In genomic region chr1:17540255-17541001, GRCh38 we compare ENCODE assay signal across 8 cellular contexts. TPM values are rescaled to one million over a fixed set of nuclear protein-coding genes. Genes with fewer than 3 reads are reported as not detected.
A peak's percentile ranks its signal among the peaks of the same experiment; 100 is the strongest.
DNase-seq lines count a peak whose midpoint lies in the region; ATAC-seq and TF ChIP-seq lines count a peak whose summit lies in the region.

No MANE protein-coding gene starts in this region.

- peak overlapping the region; percentile 96 for H3K27ac ChIP-seq in GM23338 (ENCODE audit: low read depth)

- no peaks in the 10 kb centered on the region for H4K20me1 ChIP-seq in GM23338 (replicated peaks; ENCODE audit: insufficient read depth)

- no peaks in the 10 kb centered on the region for H3K36me3 ChIP-seq in GM23338 (ENCODE audit: insufficient read depth)

- peak; percentile 85 for ATAC-seq in GM23338
- peak; percentile 82 for ATAC-seq in SK-N-SH treated with all-trans-retinoic acid at 6 μM for 48 hours
- no peak for ATAC-seq in HG03139 (IDR thresholded peaks at IDR 0.05; ENCODE audit: unreplicated experiment)
- ATAC-seq in HG03354 (IDR thresholded peaks at IDR 0.05; ENCODE audit: poor library complexity, severe bottlenecking, unreplicated experiment): no peak
- no peak for ATAC-seq in GM19397 (IDR thresholded peaks at IDR 0.05; ENCODE audit: unreplicated experiment)

- H3K79me2 ChIP-seq in GM23338 (replicated peaks; ENCODE audit: insufficient read depth): peaks cover 45% of the 10 kb centered on the region

- peaks cover 8% of the 10 kb centered on the region for H3K36me3 Mint-ChIP-seq in GM23338 (ENCODE audit: low read depth)

- intact Hi-C loops in head of caudate nucleus (cut with DNase I) (no loop called here), posterior vena cava (cut with DNase I) (loop anchor here in 1 of 2 donors (5.0 kb wide), 1 partner anchor 42 kb away; no protein-coding TSS in a partner anchor)

- peaks cover 2% of the 10 kb centered on the region; the same call in 1 of the 3 replicates for H3K9me3 Mint-ChIP-seq in GM23338

- peak overlapping the region; percentile 89 for H3K4me3 Mint-ChIP-seq in GM23338

- H3K4me1 Mint-ChIP-seq in GM23338: peaks cover 37% of the 10 kb centered on the region

- H3K27ac Mint-ChIP-seq in GM23338: peak overlapping the region; percentile 91

- TF ChIP-seq CTCF in GM23338 (conservative IDR thresholded peaks at IDR 0.05; ENCODE audit: low read depth in 2 of 2): no peak

- DNase-seq in GM23338 (ENCODE audit: low spot score): peak; percentile 97
- peak in 26 of 42 donors; percentile 22 to 70 (median 44) for DNase-seq in head of caudate nucleus
- DNase-seq in posterior vena cava (ENCODE audit: low spot score): peak; percentile 92
- DNase-seq in NCI-H748 (lab: John Stamatoyannopoulos, UW; ENCODE audit: unreplicated experiment): no peak

- peak overlapping the region; percentile 98 for H3K4me2 ChIP-seq in GM23338

- peaks cover 8% of the 10 kb centered on the region for H3K27me3 Mint-ChIP-seq in GM23338 (ENCODE audit: insufficient read depth, low read depth, poor library complexity)

- H3K27me3 ChIP-seq in GM23338 (ENCODE audit: insufficient read depth): no peaks in the 10 kb centered on the region

- H3K4me3 ChIP-seq in GM23338: peak overlapping the region; percentile 85

- peaks cover 36% of the 10 kb centered on the region for H3K4me1 ChIP-seq in GM23338 (ENCODE audit: insufficient read depth)

- peaks cover 17% of the 10 kb centered on the region for H3F3A ChIP-seq in GM23338 (replicated peaks; ENCODE audit: low read depth)

- no peaks in the 10 kb centered on the region for H3K9me2 ChIP-seq in GM23338 (ENCODE audit: insufficient read depth)

- H2AFZ ChIP-seq in GM23338: no peak overlapping the region

TF ChIP-seq in GM23338, 12 proteins besides CTCF, POLR2A, EP300 and RAD21:
- TF ChIP-seq ETS1 (IDR thresholded peaks at IDR 0.05): peak; percentile 57
- no peak for TF ChIP-seq REST (IDR thresholded peaks at IDR 0.05; ENCODE audit: unreplicated experiment)
- peak; percentile 76 for TF ChIP-seq POLR2AphosphoS5 (IDR thresholded peaks at IDR 0.05; ENCODE audit: low read depth)
- no peak for TF ChIP-seq EZH2 (IDR thresholded peaks at IDR 0.05; ENCODE audit: low read depth, unreplicated experiment)
- no peak for TF ChIP-seq CREB1 (CRISPR knock-in tag; IDR thresholded peaks at IDR 0.05; ENCODE audit: low read depth)
- TF ChIP-seq NANOG (IDR thresholded peaks at IDR 0.05; ENCODE audit: borderline replicate concordance): 0 out of 2 replicates have a peak, but pooled peaks have one; percentile 4
- no peak for TF ChIP-seq STAT1 (IDR thresholded peaks at IDR 0.05; ENCODE audit: unreplicated experiment)
- no peak for TF ChIP-seq ZNF114 (CRISPR knock-in tag; IDR thresholded peaks at IDR 0.05)
- TF ChIP-seq ZNF331 (CRISPR knock-in tag; IDR thresholded peaks at IDR 0.05; ENCODE audit: low read depth): no peak

TF ChIP-seq in SK-N-SH treated with all-trans-retinoic acid at 6 μM for 48 hours, 23 proteins besides CTCF, POLR2A, EP300 and RAD21:
- TF ChIP-seq ZC3H10 (CRISPR knock-in tag; IDR thresholded peaks at IDR 0.05) (no peak), ZNF70 (CRISPR knock-in tag; IDR thresholded peaks at IDR 0.05) (peak; percentile 64)

RNA-seq across cellular contexts. Expression of gene ARHGEF10L, which starts 0.9 kb away (rescaled TPM):
- 37.9 and 46.8 TPM in 2 replicates for total RNA-seq in GM23338 (2014; rRNA removed; shearing (Covaris generic))
- 12.1 and 13.4 TPM in 2 replicates for polyA plus RNA-seq in GM23338 (2016; fragmentation: Nextera tagmentation; extraction: Ambion mirVana)
- total RNA-seq in posterior vena cava: 100 to 1,000 TPM; 103 to 111 TPM

Comparison
In these comparisons a context has a peak if more than half of its experiments do, and no peak if none do; other contexts are left out.
1. ATAC-seq: peak in GM23338 (single experiment) and SK-N-SH treated with all-trans-retinoic acid at 6 μM for 48 hours (single experiment); none in HG03139 (single experiment), HG03354 (single experiment) and GM19397 (single experiment).